9 cellular contexts compared by ENCODE assay signal in genomic region chr1:54973205-54973921, GRCh38. TPM values are rescaled to one million over a fixed set of nuclear protein-coding genes. Genes with fewer than 3 reads are reported as not detected.
A peak's percentile ranks its signal among the peaks of the same experiment; 100 is the strongest.
DNase-seq lines count a peak whose midpoint lies in the region; ATAC-seq and TF ChIP-seq lines count a peak whose summit lies in the region.
"Had no signal": no experiment of that assay in that cellular context is flagged by ENCODE, and none has a peak within 500 bp of the region (broad histone marks: within the 10 kb centered on the region; RNA-seq: fewer than 3 reads in every experiment).

No MANE protein-coding gene starts in this region.

- no peaks in the 10 kb centered on the region for H3K36me3 Mint-ChIP-seq in natural killer cell

- H3K4me3 Mint-ChIP-seq in natural killer cell, result no peak overlapping the region
- H3K4me3 Mint-ChIP-seq: activated B cell treated with CpG ODN at 0.5 μM for 24 hours had no signal

- no peak overlapping the region for H3K27ac Mint-ChIP-seq in natural killer cell
- H3K27ac Mint-ChIP-seq: activated B cell treated with CpG ODN at 0.5 μM for 24 hours had no signal

- DNase-seq in AG20443 (ENCODE audit: low spot score) (peak; percentile 76), NCI-H146 (lab: John Stamatoyannopoulos, UW) (peak; percentile 68), dermis blood vessel endothelial cell (peak; percentile 35), medulla oblongata (ENCODE audit: extremely low spot score) (peak; percentile 78), natural killer cell (no peak)
- DNase-seq in NK-92 treated with Interleukin-12 subunit alpha and Interleukin-12 subunit beta, amount 100 ng/mL, for 24 hours (lab: John Stamatoyannopoulos, UW), result no peak
- DNase-seq: activated B cell treated with CpG ODN at 0.5 μM for 24 hours had no signal

- no peak for ATAC-seq in HG03439 (IDR thresholded peaks at IDR 0.05; ENCODE audit: unreplicated experiment)
- no peak for ATAC-seq in natural killer cell
- ATAC-seq in GM21528 (IDR thresholded peaks at IDR 0.05; ENCODE audit: low FRiP score, unreplicated experiment), result no peak

- H3K9me3 Mint-ChIP-seq in natural killer cell, result no peaks in the 10 kb centered on the region
- H3K9me3 Mint-ChIP-seq: activated B cell treated with CpG ODN at 0.5 μM for 24 hours had no signal

- intact Hi-C loops in natural killer cell (cut with micrococcal nuclease), result no loop called here

- H3K4me1 Mint-ChIP-seq in natural killer cell, result no peaks in the 10 kb centered on the region

- TF ChIP-seq CTCF in natural killer cell (IDR thresholded peaks at IDR 0.05), result no peak

- H3K27me3 Mint-ChIP-seq in natural killer cell (ENCODE audit: low read depth in 2 of 2), result peaks cover 29 to 60% of the 10 kb centered on the region in 2 donors

RNA-seq across cellular contexts. Expression of gene TMEM61, which starts 7.1 kb away (rescaled TPM):
- total RNA-seq in dermis blood vessel endothelial cell, result not detected in 2 replicates
- total RNA-seq in natural killer cell, result not detected
- total RNA-seq: activated B cell treated with CpG ODN at 0.5 μM for 24 hours had no signal

RNA-seq across cellular contexts. Expression of gene BSND, which starts 25.4 kb away (rescaled TPM):
- total RNA-seq in dermis blood vessel endothelial cell, result not detected in 2 replicates
- total RNA-seq in natural killer cell, result not detected
- total RNA-seq: activated B cell treated with CpG ODN at 0.5 μM for 24 hours had no signal

Comparison
In these comparisons a context has a peak if more than half of its experiments do, and no peak if none do; other contexts are left out.
1. DNase-seq: peak in AG20443 (single experiment), NCI-H146 (single experiment), dermis blood vessel endothelial cell (single experiment) and medulla oblongata (single experiment); none in natural killer cell (single experiment) and NK-92 treated with Interleukin-12 subunit alpha and Interleukin-12 subunit beta, amount 100 ng/mL, for 24 hours (single experiment).